ENCODE assay signal across 8 cellular contexts in the genomic region with DNA sequence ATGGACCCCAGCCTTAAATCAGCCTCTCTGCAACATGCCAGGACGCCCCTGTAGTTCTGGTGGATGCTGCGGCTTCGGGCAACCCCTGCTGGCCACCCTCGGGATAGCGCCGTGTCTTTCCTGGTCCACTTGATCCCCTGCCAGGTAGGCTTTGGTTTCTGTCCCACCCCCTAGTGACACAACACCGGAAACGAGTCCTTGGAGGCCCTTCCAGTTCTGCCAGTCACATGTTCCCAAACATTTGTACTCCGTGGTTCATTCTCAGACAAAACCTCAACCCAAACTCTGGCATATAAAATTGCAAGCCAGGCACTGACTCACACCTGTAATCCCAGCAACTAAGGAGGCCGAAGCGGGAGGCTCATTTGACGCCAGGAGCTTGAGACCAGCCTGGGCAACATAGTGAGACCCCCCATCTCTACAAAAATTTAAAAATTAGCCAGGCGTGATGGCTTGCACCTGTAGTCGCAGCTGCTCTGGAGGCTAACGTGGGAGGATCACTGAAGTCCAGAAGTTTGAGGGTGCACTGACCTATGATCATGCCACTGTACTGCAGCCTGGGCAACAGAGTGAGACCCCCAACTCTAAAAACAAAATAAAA. TPM values are rescaled to one million over a fixed set of nuclear protein-coding genes. Genes with fewer than 3 reads are reported as not detected.
DNase-seq lines count a peak whose midpoint lies in the region; ATAC-seq lines count a peak whose summit lies in the region.

No MANE protein-coding gene starts in this region.

- H3K4ac ChIP-seq in mesenchymal stem cell (ENCODE audit: low read depth in 1 of 2, low read length in 2 of 2) = no peak overlapping the region

- WGBS in mesenchymal stem cell = 37% methylated on average over 15 of the region's 15 CpGs

- no peak overlapping the region for H3K23ac ChIP-seq in mesenchymal stem cell (ENCODE audit: low read length in 2 of 2)

- ATAC-seq in HG02678 (IDR thresholded peaks at IDR 0.05; ENCODE audit: unreplicated experiment) = peak; percentile 71
- ATAC-seq in activated CD8-positive, alpha-beta T cell treated with anti-CD3 and anti-CD28 coated beads, Interleukin-2, amount 10 ng/mL, durations not matched to agents 7 days and 5 days = peak; percentile 70
- ATAC-seq in GM19328 (IDR thresholded peaks at IDR 0.05; ENCODE audit: unreplicated experiment) = no peak

- H3K9me3 ChIP-seq in effector memory CD4-positive, alpha-beta T cell (ENCODE audit: control insufficient read depth, low read length) = no peaks in the 10 kb centered on the region
- H3K9me3 ChIP-seq in mesenchymal stem cell (ENCODE audit: control insufficient read depth, low read length) = no peaks in the 10 kb centered on the region

- no peak overlapping the region for H2BK15ac ChIP-seq in mesenchymal stem cell (ENCODE audit: low read depth, poor library complexity, severe bottlenecking)

- H2AFZ ChIP-seq in mesenchymal stem cell (ENCODE audit: low read depth, low read length) = no peak overlapping the region

- H4K8ac ChIP-seq in mesenchymal stem cell (ENCODE audit: low read length) = no peak overlapping the region

- H2BK5ac ChIP-seq in mesenchymal stem cell (ENCODE audit: low read depth, low read length, poor library complexity, severe bottlenecking) = no peak overlapping the region

- H3K27ac ChIP-seq in effector memory CD4-positive, alpha-beta T cell (ENCODE audit: insufficient read depth, low read length, poor library complexity, severe bottlenecking) = no peak overlapping the region
- H3K27ac ChIP-seq in mesenchymal stem cell (ENCODE audit: low read length, poor library complexity, severe bottlenecking) = no peak overlapping the region

- H3K9ac ChIP-seq in mesenchymal stem cell (ENCODE audit: low read length) = no peak overlapping the region

- H3K4me1 Mint-ChIP-seq in activated CD8-positive, alpha-beta T cell treated with anti-CD3 and anti-CD28 coated beads, Interleukin-2, amount 10 ng/mL, durations not matched to agents 7 days and 5 days (ENCODE audit: low read depth) = peaks cover 7% of the 10 kb centered on the region

- H3K36me3 ChIP-seq in effector memory CD4-positive, alpha-beta T cell (ENCODE audit: control insufficient read depth, insufficient read depth, low read length) = peaks cover 6% of the 10 kb centered on the region
- H3K36me3 ChIP-seq in mesenchymal stem cell (ENCODE audit: control insufficient read depth in 1 of 2, insufficient read depth in 2 of 2, low read depth in 1 of 2, low read length in 2 of 2) = no peaks in the 10 kb centered on the region

- no peak overlapping the region for H3K27ac Mint-ChIP-seq in activated CD8-positive, alpha-beta T cell treated with anti-CD3 and anti-CD28 coated beads, Interleukin-2, amount 10 ng/mL, durations not matched to agents 7 days and 5 days

- no peak overlapping the region for H3K4me3 Mint-ChIP-seq in activated CD8-positive, alpha-beta T cell treated with anti-CD3 and anti-CD28 coated beads, Interleukin-2, amount 10 ng/mL, durations not matched to agents 7 days and 5 days

- no peak overlapping the region for H3K18ac ChIP-seq in mesenchymal stem cell (ENCODE audit: low read depth in 1 of 2, low read length in 2 of 2)

- H3K4me1 ChIP-seq in effector memory CD4-positive, alpha-beta T cell (ENCODE audit: control insufficient read depth, insufficient read depth, low read length, poor library complexity, severe bottlenecking) = peaks cover 2% of the 10 kb centered on the region
- H3K4me1 ChIP-seq in mesenchymal stem cell (ENCODE audit: control insufficient read depth, insufficient read depth, low read depth, low read length) = peaks cover 2% of the 10 kb centered on the region

- H3K9me3 Mint-ChIP-seq in activated CD8-positive, alpha-beta T cell treated with anti-CD3 and anti-CD28 coated beads, Interleukin-2, amount 10 ng/mL, durations not matched to agents 7 days and 5 days (ENCODE audit: insufficient read depth) = no peaks in the 10 kb centered on the region

- H2BK12ac ChIP-seq in mesenchymal stem cell (ENCODE audit: low read length in 2 of 2) = no peak overlapping the region

- POLR2A ChIA-PET in activated CD8-positive, alpha-beta T cell treated with anti-CD3 and anti-CD28 coated beads, Interleukin-2, amount 10 ng/mL, durations not matched to agents 7 days and 5 days (lab: Charles Lee) = no interaction called here

- peaks cover 4% of the 10 kb centered on the region for H3K27me3 Mint-ChIP-seq in activated CD8-positive, alpha-beta T cell treated with anti-CD3 and anti-CD28 coated beads, Interleukin-2, amount 10 ng/mL, durations not matched to agents 7 days and 5 days (ENCODE audit: low read depth)

- H3K4me3 ChIP-seq in effector memory CD4-positive, alpha-beta T cell (ENCODE audit: insufficient read depth, low read depth, low read length, poor library complexity, severe bottlenecking) = no peak overlapping the region
- no peak overlapping the region for H3K4me3 ChIP-seq in mesenchymal stem cell (ENCODE audit: insufficient read depth in 1 of 2, low read depth in 1 of 2, low read length in 2 of 2)

- H3K14ac ChIP-seq in mesenchymal stem cell (ENCODE audit: low read length in 2 of 2) = no peak overlapping the region

- H3K4me2 ChIP-seq in mesenchymal stem cell (ENCODE audit: low read length, poor library complexity, severe bottlenecking) = no peak overlapping the region

- H4K91ac ChIP-seq in mesenchymal stem cell (ENCODE audit: low read length) = no peak overlapping the region

- no peaks in the 10 kb centered on the region for H3K79me1 ChIP-seq in mesenchymal stem cell (replicated peaks; ENCODE audit: low read length, poor library complexity, severe bottlenecking)

- no peaks in the 10 kb centered on the region for H3K27me3 ChIP-seq in effector memory CD4-positive, alpha-beta T cell (replicated peaks; ENCODE audit: control insufficient read depth, insufficient read depth, low read length, poor library complexity, severe bottlenecking)
- peaks cover 26 to 39% of the 10 kb centered on the region in 2 experiments for H3K27me3 ChIP-seq in mesenchymal stem cell (ENCODE audit: control insufficient read depth in 1 of 2, insufficient read depth in 1 of 2, low read length in 2 of 2)

- no peak overlapping the region for H2AK5ac ChIP-seq in mesenchymal stem cell (ENCODE audit: low read length, severe bottlenecking)

- no peaks in the 10 kb centered on the region for H3K36me3 Mint-ChIP-seq in activated CD8-positive, alpha-beta T cell treated with anti-CD3 and anti-CD28 coated beads, Interleukin-2, amount 10 ng/mL, durations not matched to agents 7 days and 5 days (ENCODE audit: low read depth)

- CTCF ChIA-PET in activated CD8-positive, alpha-beta T cell treated with anti-CD3 and anti-CD28 coated beads, Interleukin-2, amount 10 ng/mL, durations not matched to agents 7 days and 5 days (lab: Charles Lee) = interaction anchor here (0.6 to 6.2 kb wide), 22 partner anchors 8 to 198 kb away, joined by 3 to 53 read pairs (median 6); partner anchors contain the start of genes DTX1 and RASAL1

- H2BK120ac ChIP-seq in mesenchymal stem cell (ENCODE audit: low read depth, low read length) = no peak overlapping the region

- DNase-seq in DMS114 treated with DMSO at 0.1 percent for 48 hours (lab: John Stamatoyannopoulos, UW; ENCODE audit: unreplicated experiment) (peak; percentile 48), NCI-H510A treated with DMSO at 0.1 percent for 48 hours (lab: John Stamatoyannopoulos, UW) (peak; percentile 98), mesenchymal stem cell (peak; percentile 54)
- DNase-seq in activated CD8-positive, alpha-beta T cell treated with anti-CD3 and anti-CD28 coated beads, Interleukin-2, amount 10 ng/mL, durations not matched to agents 7 days and 5 days = peak; percentile 77
- DNase-seq in effector memory CD4-positive, alpha-beta T cell = peak; percentile 24 to 47 (median 46)
- peak; percentile 88 for DNase-seq in stimulated activated CD8-positive, alpha-beta memory T cell treated with anti-CD3 and anti-CD28 coated beads, Interleukin-4, amount 100 ng/mL, for 48 hours

RNA-seq across cellular contexts. Expression of gene RASAL1, which starts 37.0 kb away (rescaled TPM):
- under 1 TPM; 0.26 to 0.47 TPM for total RNA-seq in activated CD8-positive, alpha-beta T cell treated with anti-CD3 and anti-CD28 coated beads, Interleukin-2, amount 10 ng/mL, durations not matched to agents 7 days and 5 days
- polyA plus RNA-seq in mesenchymal stem cell (2013, experiment 1 of 2) = not detected
- not detected for polyA plus RNA-seq in mesenchymal stem cell (2013, experiment 2 of 2)

RNA-seq across cellular contexts. Expression of gene DTX1, which starts 42.0 kb away (rescaled TPM):
- not detected for total RNA-seq in activated CD8-positive, alpha-beta T cell treated with anti-CD3 and anti-CD28 coated beads, Interleukin-2, amount 10 ng/mL, durations not matched to agents 7 days and 5 days
- 0.01 TPM for polyA plus RNA-seq in mesenchymal stem cell (2013, experiment 1 of 2)
- not detected for polyA plus RNA-seq in mesenchymal stem cell (2013, experiment 2 of 2)

RNA-seq across cellular contexts. Expression of gene CFAP73, which starts 51.0 kb away (rescaled TPM):
- total RNA-seq in activated CD8-positive, alpha-beta T cell treated with anti-CD3 and anti-CD28 coated beads, Interleukin-2, amount 10 ng/mL, durations not matched to agents 7 days and 5 days = under 1 TPM; 0.23 to 0.34 TPM
- polyA plus RNA-seq in mesenchymal stem cell (2013, experiment 1 of 2) = not detected
- polyA plus RNA-seq in mesenchymal stem cell (2013, experiment 2 of 2) = 0.03 TPM

Comparison
In these comparisons a context has a peak if more than half of its experiments do, and no peak if none do; other contexts are left out.
1. DNase-seq: peak in every context shown above with its lines; median percentile 98 in NCI-H510A treated with DMSO at 0.1 percent for 48 hours; 88 in stimulated activated CD8-positive, alpha-beta memory T cell treated with anti-CD3 and anti-CD28 coated beads, Interleukin-4, amount 100 ng/mL, for 48 hours; 77 in activated CD8-positive, alpha-beta T cell treated with anti-CD3 and anti-CD28 coated beads, Interleukin-2, amount 10 ng/mL, durations not matched to agents 7 days and 5 days; 54 in mesenchymal stem cell; 48 in DMS114 treated with DMSO at 0.1 percent for 48 hours; 46 in effector memory CD4-positive, alpha-beta T cell.